In the genomic region with DNA sequence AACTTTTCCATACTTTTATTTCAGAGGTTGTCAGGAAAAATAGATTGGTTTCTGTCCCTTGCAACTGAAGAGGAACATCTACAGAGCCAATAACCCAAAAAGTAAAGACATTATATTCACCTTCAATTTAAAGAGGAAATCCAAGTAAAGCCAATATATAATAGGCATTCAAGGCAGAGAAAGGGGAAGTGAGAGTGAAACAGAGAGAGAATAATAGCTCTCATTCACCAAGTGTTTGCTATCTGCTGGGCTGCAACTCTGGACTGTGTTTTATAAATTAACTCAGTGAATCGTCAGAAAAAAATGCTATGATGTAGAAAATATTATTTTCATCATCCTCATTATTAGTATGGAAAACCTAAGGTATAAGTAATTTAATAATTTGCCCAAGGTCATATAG, we compare ENCODE assay signal across 13 cellular contexts.
DNase-seq lines count a peak whose midpoint lies in the region; ATAC-seq lines count a peak whose summit lies in the region.
"Had no signal": no experiment of that assay in that cellular context is flagged by ENCODE, and none has a peak within 500 bp of the region (broad histone marks: within the 10 kb centered on the region; RNA-seq: fewer than 3 reads in every experiment).

No MANE protein-coding gene starts in this region.

- H3K36me3 Mint-ChIP-seq in naive thymus-derived CD8-positive, alpha-beta T cell = no peaks in the 10 kb centered on the region
- H3K36me3 Mint-ChIP-seq in activated CD4-positive, alpha-beta memory T cell treated with anti-CD3 and anti-CD28 coated beads for 36 hours = no peaks in the 10 kb centered on the region

- no peak overlapping the region for H3K4me3 Mint-ChIP-seq in naive thymus-derived CD8-positive, alpha-beta T cell
- no peak overlapping the region for H3K4me3 Mint-ChIP-seq in activated CD4-positive, alpha-beta memory T cell treated with anti-CD3 and anti-CD28 coated beads for 36 hours
- H3K4me3 Mint-ChIP-seq: endodermal cell had no signal

- peak; percentile 64 for DNase-seq in SIG-M5 treated with dmso at 0.1 percent for 504 hours (lab: John Stamatoyannopoulos, UW; ENCODE audit: unreplicated experiment)
- no peak for DNase-seq in SIG-M5 (lab: John Stamatoyannopoulos, UW)
- no peak for DNase-seq in naive thymus-derived CD8-positive, alpha-beta T cell
- DNase-seq in NCI-H1105 treated with DMSO at 0.1 percent for 48 hours (lab: John Stamatoyannopoulos, UW) = no peak
- no peak for DNase-seq in NCI-H2196 treated with DMSO at 0.1 percent for 48 hours (lab: John Stamatoyannopoulos, UW; ENCODE audit: unreplicated experiment)
- no peak for DNase-seq in activated CD4-positive, alpha-beta memory T cell treated with anti-CD3 and anti-CD28 coated beads for 36 hours
- DNase-seq: endodermal cell; mucosa of descending colon; NCI-H1694; stimulated activated CD8-positive, alpha-beta memory T cell treated with anti-CD3 and anti-CD28 coated beads, Interleukin-4, amount 100 ng/mL, for 48 hours had no signal

- intact Hi-C loops in activated CD4-positive, alpha-beta memory T cell treated with anti-CD3 and anti-CD28 coated beads for 36 hours (cut with micrococcal nuclease) = no loop called here

- peaks cover 0 to 4% (median 0%) of the 10 kb centered on the region in 9 donors for H3K9me3 Mint-ChIP-seq in naive thymus-derived CD8-positive, alpha-beta T cell
- no peaks in the 10 kb centered on the region for H3K9me3 Mint-ChIP-seq in activated CD4-positive, alpha-beta memory T cell treated with anti-CD3 and anti-CD28 coated beads for 36 hours
- H3K9me3 Mint-ChIP-seq: endodermal cell had no signal

- ATAC-seq in HG02840 (IDR thresholded peaks at IDR 0.05; ENCODE audit: low FRiP score, unreplicated experiment) = peak; percentile 93
- peak; percentile 81 for ATAC-seq in HG03521 (IDR thresholded peaks at IDR 0.05; ENCODE audit: unreplicated experiment)
- ATAC-seq in naive thymus-derived CD8-positive, alpha-beta T cell = no peak
- ATAC-seq: mucosa of descending colon, Right ventricle myocardium inferior had no signal

- H3K27me3 Mint-ChIP-seq in naive thymus-derived CD8-positive, alpha-beta T cell = no peaks in the 10 kb centered on the region
- no peaks in the 10 kb centered on the region for H3K27me3 Mint-ChIP-seq in activated CD4-positive, alpha-beta memory T cell treated with anti-CD3 and anti-CD28 coated beads for 36 hours

- H3K27ac Mint-ChIP-seq in naive thymus-derived CD8-positive, alpha-beta T cell = no peak overlapping the region
- H3K27ac Mint-ChIP-seq in activated CD4-positive, alpha-beta memory T cell treated with anti-CD3 and anti-CD28 coated beads for 36 hours = no peak overlapping the region
- H3K27ac Mint-ChIP-seq: endodermal cell had no signal

- no peaks in the 10 kb centered on the region for H3K4me1 Mint-ChIP-seq in naive thymus-derived CD8-positive, alpha-beta T cell
- H3K4me1 Mint-ChIP-seq in activated CD4-positive, alpha-beta memory T cell treated with anti-CD3 and anti-CD28 coated beads for 36 hours (ENCODE audit: low read depth) = no peaks in the 10 kb centered on the region

- POLR2A ChIA-PET in naive thymus-derived CD8-positive, alpha-beta T cell (lab: Charles Lee) = no interaction called here
- POLR2A ChIA-PET in activated CD4-positive, alpha-beta memory T cell treated with anti-CD3 and anti-CD28 coated beads for 36 hours (lab: Charles Lee) = no interaction called here

- CTCF ChIA-PET in activated CD4-positive, alpha-beta memory T cell treated with anti-CD3 and anti-CD28 coated beads for 36 hours (lab: Charles Lee) = no interaction called here

Comparison
In these comparisons a context has a peak if more than half of its experiments do, and no peak if none do; other contexts are left out.
1. ATAC-seq: peak in HG02840 (single experiment) and HG03521 (single experiment); none in naive thymus-derived CD8-positive, alpha-beta T cell (0 of 2).